In genomic region chr22:36856121-36856791, GRCh38 we compare ENCODE assay signal across 7 cellular contexts. TPM values are rescaled to one million over a fixed set of nuclear protein-coding genes. Genes with fewer than 3 reads are reported as not detected.
DNase-seq lines count a peak whose midpoint lies in the region; TF ChIP-seq lines count a peak whose summit lies in the region.

No MANE protein-coding gene starts in this region.

- 9 to 11% methylated on average over 27 to 29 of the region's 30 CpGs for WGBS in thyroid gland, 2 donors

- H3K27ac ChIP-seq in thyroid gland = no peak overlapping the region

- no peaks in the 10 kb centered on the region for H3K9me3 Mint-ChIP-seq in osteocyte (ENCODE audit: unreplicated experiment)

- H3K27me3 Mint-ChIP-seq in osteocyte (ENCODE audit: unreplicated experiment) = peaks cover 26% of the 10 kb centered on the region

- in situ Hi-C loops in GM13977 (cut with MboI; ENCODE audit: low pct_unique_long_range_greater_than_20kb, low sequenced_read_pairs, unreplicated experiment) (no loop called here), SK-MEL-5 (cut with HindIII; ENCODE audit: low pct_unique_long_range_greater_than_20kb, low sequenced_read_pairs) (no loop called here)

- TF ChIP-seq CTCF in GM13977 (IDR thresholded peaks at IDR 0.05; ENCODE audit: extremely low read depth, insufficient read depth, missing control alignments) (peak; percentile 100), osteocyte (IDR thresholded peaks at IDR 0.05) (peak; percentile 100), thyroid gland (IDR thresholded peaks at IDR 0.05) (peak; percentile 99 to 100 (median 100))

- H3K27ac Mint-ChIP-seq in osteocyte (ENCODE audit: unreplicated experiment) = no peak overlapping the region

- no peak overlapping the region for H3K4me3 ChIP-seq in thyroid gland (replicated peaks in 1 of 3)

- no peak overlapping the region for H3K4me3 Mint-ChIP-seq in osteocyte (ENCODE audit: unreplicated experiment)

- no peaks in the 10 kb centered on the region for H3K27me3 ChIP-seq in thyroid gland

- H3K36me3 ChIP-seq in thyroid gland = no peaks in the 10 kb centered on the region

- no peaks in the 10 kb centered on the region for H3K36me3 Mint-ChIP-seq in osteocyte (ENCODE audit: unreplicated experiment)

- H3K9me3 ChIP-seq in thyroid gland = no peaks in the 10 kb centered on the region

- DNase-seq in GM13977 (ENCODE audit: low spot score) (peak; percentile 77), MV-4-11 (lab: John Stamatoyannopoulos, UW) (peak; percentile 80), SK-MEL-5 (ENCODE audit: low read depth, low spot score) (peak; percentile 87), activated gamma-delta T cell (lab: John Stamatoyannopoulos, UW) (peak; percentile 65), foreskin melanocyte (peak; percentile 70), osteocyte (ENCODE audit: extremely low spot score, unreplicated experiment) (peak; percentile 97), thyroid gland (peak; percentile 85 to 92)

- H3K4me1 ChIP-seq in thyroid gland = no peaks in the 10 kb centered on the region

- peaks cover 6% of the 10 kb centered on the region for H3K4me1 Mint-ChIP-seq in osteocyte (ENCODE audit: unreplicated experiment)

- intact Hi-C loops in thyroid gland (cut with DNase I) = loop anchor here (5.0 kb wide), 2 partner anchors 121 to 309 kb away; no protein-coding TSS in a partner anchor

- TF ChIP-seq POLR2A in thyroid gland (IDR thresholded peaks at IDR 0.05) = no peak

RNA-seq across cellular contexts. Expression of gene NCF4, which starts 4.5 kb away (rescaled TPM):
- total RNA-seq in SK-MEL-5 (2014; rRNA removed; shearing (Covaris generic)) = not detected in 2 replicates
- not detected in 2 replicates for polyA plus RNA-seq in SK-MEL-5 (2015; cell fraction: cytosol; rRNA removed)
- not detected in 2 replicates for polyA plus RNA-seq in SK-MEL-5 (2015; cell fraction: nucleus; rRNA removed)
- total RNA-seq in osteocyte (not detected in 2 replicates), thyroid gland (10 to 100 TPM in 1 of 4 donors, 1 to 10 TPM in 3; 3.7 to 16.9 (median 7.0) TPM)

RNA-seq across cellular contexts. Expression of gene PVALB, which starts 39.4 kb away (rescaled TPM):
- not detected in 2 replicates for total RNA-seq in SK-MEL-5 (2014; rRNA removed; shearing (Covaris generic))
- 0.96 TPM in 1 of 2 replicates, not detected in the other for polyA plus RNA-seq in SK-MEL-5 (2015; cell fraction: cytosol; rRNA removed)
- not detected in 2 replicates for polyA plus RNA-seq in SK-MEL-5 (2015; cell fraction: nucleus; rRNA removed)
- total RNA-seq in osteocyte (0.94 TPM in 1 of 2 replicates, not detected in the other), thyroid gland (not detected)

RNA-seq across cellular contexts. Expression of gene CSF2RB, which starts 57.2 kb away (rescaled TPM):
- total RNA-seq in SK-MEL-5 (2014; rRNA removed; shearing (Covaris generic)) = not detected in 2 replicates
- polyA plus RNA-seq in SK-MEL-5 (2015; cell fraction: cytosol; rRNA removed) = not detected in 2 replicates
- polyA plus RNA-seq in SK-MEL-5 (2015; cell fraction: nucleus; rRNA removed) = 0.23 TPM in 1 of 2 replicates, not detected in the other
- total RNA-seq in osteocyte (not detected in 2 replicates), thyroid gland (1 to 10 TPM; 1.9 to 7.1 (median 3.0) TPM)
